Comparison of ENCODE assay signal across 16 cellular contexts in genomic region chr19:39831679-39832078, GRCh38. TPM values are rescaled to one million over a fixed set of nuclear protein-coding genes. Genes with fewer than 3 reads are reported as not detected.
DNase-seq lines count a peak whose midpoint lies in the region; ATAC-seq and TF ChIP-seq lines count a peak whose summit lies in the region.
"Had no signal": no experiment of that assay in that cellular context is flagged by ENCODE, and none has a peak within 500 bp of the region (broad histone marks: within the 10 kb centered on the region; RNA-seq: fewer than 3 reads in every experiment).

No MANE protein-coding gene starts in this region.

- no peak overlapping the region for H2AK5ac ChIP-seq in mesenchymal stem cell (ENCODE audit: low read length, severe bottlenecking)

- no peaks in the 10 kb centered on the region for H3K9me3 Mint-ChIP-seq in activated naive CD4-positive, alpha-beta T cell treated with anti-CD3 and anti-CD28 coated beads, Interleukin-2, amount 10 ng/mL, durations not matched to agents 7 days and 5 days
- no peaks in the 10 kb centered on the region for H3K9me3 Mint-ChIP-seq in activated CD8-positive, alpha-beta T cell treated with anti-CD3 and anti-CD28 coated beads for 36 hours
- H3K9me3 Mint-ChIP-seq in stimulated activated effector memory CD8-positive, alpha-beta T cell treated with anti-CD3 and anti-CD28 coated beads, Interleukin-12 subunit alpha, Interleukin-12 subunit beta, amount 100 ng/mL, for 72 hours: no peaks in the 10 kb centered on the region

- H2BK120ac ChIP-seq in mesenchymal stem cell (ENCODE audit: low read depth, low read length): no peak overlapping the region

- no peak overlapping the region for H3K14ac ChIP-seq in mesenchymal stem cell (ENCODE audit: low read length in 2 of 2)

- peak overlapping the region; percentile 74 for H3K4me3 Mint-ChIP-seq in activated naive CD4-positive, alpha-beta T cell treated with anti-CD3 and anti-CD28 coated beads, Interleukin-2, amount 10 ng/mL, durations not matched to agents 7 days and 5 days
- H3K4me3 Mint-ChIP-seq in activated CD8-positive, alpha-beta T cell treated with anti-CD3 and anti-CD28 coated beads for 36 hours: peak overlapping the region; percentile 4
- peak overlapping the region; percentile 77 for H3K4me3 Mint-ChIP-seq in stimulated activated effector memory CD8-positive, alpha-beta T cell treated with anti-CD3 and anti-CD28 coated beads, Interleukin-12 subunit alpha, Interleukin-12 subunit beta, amount 100 ng/mL, for 72 hours

- no peak overlapping the region for H4K8ac ChIP-seq in mesenchymal stem cell (ENCODE audit: low read length)

- CTCF ChIA-PET in activated naive CD4-positive, alpha-beta T cell treated with anti-CD3 and anti-CD28 coated beads, Interleukin-2, amount 10 ng/mL, durations not matched to agents 7 days and 5 days (lab: Charles Lee): no interaction called here
- CTCF ChIA-PET in activated CD8-positive, alpha-beta T cell treated with anti-CD3 and anti-CD28 coated beads for 36 hours (lab: Charles Lee): no interaction called here

- peak overlapping the region; percentile 71 for H3K4me2 ChIP-seq in mesenchymal stem cell (ENCODE audit: low read length, poor library complexity, severe bottlenecking)

- no peak overlapping the region for H3K4ac ChIP-seq in mesenchymal stem cell (ENCODE audit: low read depth in 1 of 2, low read length in 2 of 2)

- peaks cover 63 to 73% of the 10 kb centered on the region in 2 experiments for H3K36me3 ChIP-seq in mesenchymal stem cell (ENCODE audit: control insufficient read depth in 1 of 2, insufficient read depth in 2 of 2, low read depth in 1 of 2, low read length in 2 of 2)

- peaks cover 19% of the 10 kb centered on the region for H3K4me1 ChIP-seq in mesenchymal stem cell (ENCODE audit: control insufficient read depth, insufficient read depth, low read depth, low read length)

- no peak overlapping the region for H3K27ac Mint-ChIP-seq in activated naive CD4-positive, alpha-beta T cell treated with anti-CD3 and anti-CD28 coated beads, Interleukin-2, amount 10 ng/mL, durations not matched to agents 7 days and 5 days
- peak overlapping the region; percentile 82 for H3K27ac Mint-ChIP-seq in activated CD8-positive, alpha-beta T cell treated with anti-CD3 and anti-CD28 coated beads for 36 hours
- H3K27ac Mint-ChIP-seq in stimulated activated effector memory CD8-positive, alpha-beta T cell treated with anti-CD3 and anti-CD28 coated beads, Interleukin-12 subunit alpha, Interleukin-12 subunit beta, amount 100 ng/mL, for 72 hours: peak overlapping the region; percentile 90

- no peak overlapping the region for H4K91ac ChIP-seq in mesenchymal stem cell (ENCODE audit: low read length)

- no peak overlapping the region for H2BK5ac ChIP-seq in mesenchymal stem cell (ENCODE audit: low read depth, low read length, poor library complexity, severe bottlenecking)

- peak overlapping the region; percentile 98 for H3K9ac ChIP-seq in mesenchymal stem cell (ENCODE audit: low read length)

- H3K36me3 Mint-ChIP-seq in activated naive CD4-positive, alpha-beta T cell treated with anti-CD3 and anti-CD28 coated beads, Interleukin-2, amount 10 ng/mL, durations not matched to agents 7 days and 5 days: peaks cover 53% of the 10 kb centered on the region
- peaks cover 66% of the 10 kb centered on the region for H3K36me3 Mint-ChIP-seq in activated CD8-positive, alpha-beta T cell treated with anti-CD3 and anti-CD28 coated beads for 36 hours (ENCODE audit: low read depth)
- H3K36me3 Mint-ChIP-seq in stimulated activated effector memory CD8-positive, alpha-beta T cell treated with anti-CD3 and anti-CD28 coated beads, Interleukin-12 subunit alpha, Interleukin-12 subunit beta, amount 100 ng/mL, for 72 hours: peaks cover 82% of the 10 kb centered on the region

- 98% methylated on average over 16 of the region's 16 CpGs for WGBS in mesenchymal stem cell

- no peak for DNase-seq in activated naive CD4-positive, alpha-beta T cell treated with anti-CD3 and anti-CD28 coated beads, Interleukin-2, amount 10 ng/mL, durations not matched to agents 7 days and 5 days
- DNase-seq in activated naive CD4-positive, alpha-beta T cell treated with Interleukin-2 at 50 U/mL for 16 hours: no peak
- no peak for DNase-seq in activated CD8-positive, alpha-beta T cell treated with anti-CD3 and anti-CD28 coated beads for 36 hours
- no peak for DNase-seq in mesenchymal stem cell
- DNase-seq in stimulated activated effector memory CD8-positive, alpha-beta T cell treated with anti-CD3 and anti-CD28 coated beads, Interleukin-12 subunit alpha, Interleukin-12 subunit beta, amount 100 ng/mL, for 72 hours (ENCODE audit: low spot score in 2 of 2): no peak
- DNase-seq in 8988T: no peak
- DNase-seq in hippocampal formation (lab: John Stamatoyannopoulos, UW): no peak
- DNase-seq: activated gamma-delta T cell treated with Interleukin-2 at 50 U/mL for 16 hours; central memory CD4-positive, alpha-beta T cell; DMS79; lower lobe of right lung; MV-4-11; posterior cingulate gyrus had no signal

- intact Hi-C loops in activated CD8-positive, alpha-beta T cell treated with anti-CD3 and anti-CD28 coated beads for 36 hours (cut with micrococcal nuclease): no loop called here

- H3K4me3 ChIP-seq in mesenchymal stem cell (ENCODE audit: insufficient read depth in 1 of 2, low read depth in 1 of 2, low read length in 2 of 2): peak overlapping the region in 1 of 2 experiments; percentile 96

- no peak for TF ChIP-seq CTCF in activated CD8-positive, alpha-beta T cell treated with anti-CD3 and anti-CD28 coated beads for 36 hours (IDR thresholded peaks at IDR 0.05)

- H3K4me1 Mint-ChIP-seq in activated naive CD4-positive, alpha-beta T cell treated with anti-CD3 and anti-CD28 coated beads, Interleukin-2, amount 10 ng/mL, durations not matched to agents 7 days and 5 days: peaks cover 39% of the 10 kb centered on the region
- H3K4me1 Mint-ChIP-seq in activated CD8-positive, alpha-beta T cell treated with anti-CD3 and anti-CD28 coated beads for 36 hours (ENCODE audit: low read depth): peaks cover 32% of the 10 kb centered on the region
- peaks cover 47% of the 10 kb centered on the region for H3K4me1 Mint-ChIP-seq in stimulated activated effector memory CD8-positive, alpha-beta T cell treated with anti-CD3 and anti-CD28 coated beads, Interleukin-12 subunit alpha, Interleukin-12 subunit beta, amount 100 ng/mL, for 72 hours

- H3K18ac ChIP-seq in mesenchymal stem cell (ENCODE audit: low read depth in 1 of 2, low read length in 2 of 2): no peak overlapping the region

- no peaks in the 10 kb centered on the region for H3K27me3 Mint-ChIP-seq in activated naive CD4-positive, alpha-beta T cell treated with anti-CD3 and anti-CD28 coated beads, Interleukin-2, amount 10 ng/mL, durations not matched to agents 7 days and 5 days
- H3K27me3 Mint-ChIP-seq in activated CD8-positive, alpha-beta T cell treated with anti-CD3 and anti-CD28 coated beads for 36 hours: no peaks in the 10 kb centered on the region

- H3K79me1 ChIP-seq in mesenchymal stem cell (replicated peaks; ENCODE audit: low read length, poor library complexity, severe bottlenecking): peaks cover 36% of the 10 kb centered on the region

- no peak overlapping the region for H2BK15ac ChIP-seq in mesenchymal stem cell (ENCODE audit: low read depth, poor library complexity, severe bottlenecking)

- H3K27me3 ChIP-seq in mesenchymal stem cell (ENCODE audit: control insufficient read depth in 1 of 2, insufficient read depth in 1 of 2, low read length in 2 of 2): no peaks in the 10 kb centered on the region

- no peak overlapping the region for H2BK12ac ChIP-seq in mesenchymal stem cell (ENCODE audit: low read length in 2 of 2)

- H3K27ac ChIP-seq in mesenchymal stem cell (ENCODE audit: low read length, poor library complexity, severe bottlenecking): no peak overlapping the region
- H3K27ac ChIP-seq: lower lobe of right lung had no signal

- H3K23ac ChIP-seq in mesenchymal stem cell (ENCODE audit: low read length in 2 of 2): no peak overlapping the region

- no peaks in the 10 kb centered on the region for H3K9me3 ChIP-seq in mesenchymal stem cell (ENCODE audit: control insufficient read depth, low read length)
- H3K9me3 ChIP-seq: lower lobe of right lung had no signal

- no peak for ATAC-seq in activated CD8-positive, alpha-beta T cell treated with anti-CD3 and anti-CD28 coated beads for 36 hours
- no peak for ATAC-seq in stimulated activated effector memory CD8-positive, alpha-beta T cell treated with anti-CD3 and anti-CD28 coated beads, Interleukin-12 subunit alpha, Interleukin-12 subunit beta, amount 100 ng/mL, for 72 hours
- no peak for ATAC-seq in activated CD4-positive, CD25-positive, alpha-beta regulatory T cell treated with anti-CD3 and anti-CD28 coated beads, Interleukin-2, amount 50 U/mL, for 24 hours
- ATAC-seq: lower lobe of right lung had no signal

- POLR2A ChIA-PET in activated CD8-positive, alpha-beta T cell treated with anti-CD3 and anti-CD28 coated beads for 36 hours (lab: Charles Lee): no interaction called here

- H2AFZ ChIP-seq in mesenchymal stem cell (ENCODE audit: low read depth, low read length): no peak overlapping the region

RNA-seq across cellular contexts. Expression of gene DYRK1B, which starts 2.3 kb away (rescaled TPM):
- 1 to 10 TPM; 5.4 to 7.0 TPM for total RNA-seq in activated CD8-positive, alpha-beta T cell treated with anti-CD3 and anti-CD28 coated beads for 36 hours
- 27.9 TPM for polyA plus RNA-seq in mesenchymal stem cell (2013, experiment 1 of 2)
- 27.0 TPM for polyA plus RNA-seq in mesenchymal stem cell (2013, experiment 2 of 2)

RNA-seq across cellular contexts. Expression of gene FBL, which starts 14.5 kb away (rescaled TPM):
- 100 to 1,000 TPM; 901 to 905 TPM for total RNA-seq in activated CD8-positive, alpha-beta T cell treated with anti-CD3 and anti-CD28 coated beads for 36 hours
- polyA plus RNA-seq in mesenchymal stem cell (2013, experiment 1 of 2): 147 TPM
- 134 TPM for polyA plus RNA-seq in mesenchymal stem cell (2013, experiment 2 of 2)

RNA-seq across cellular contexts. Expression of gene LEUTX, which starts 53.0 kb away (rescaled TPM):
- not detected for total RNA-seq in activated CD8-positive, alpha-beta T cell treated with anti-CD3 and anti-CD28 coated beads for 36 hours
- not detected for polyA plus RNA-seq in mesenchymal stem cell (2013, experiment 1 of 2)
- polyA plus RNA-seq in mesenchymal stem cell (2013, experiment 2 of 2): not detected
- total RNA-seq: lower lobe of right lung, SK-MEL-5, ureter had no signal

Comparison
In these comparisons a context has a peak if more than half of its experiments do, and no peak if none do; other contexts are left out.
1. H3K4me3 Mint-ChIP-seq: peak in every context shown above with its lines; median percentile 77 in stimulated activated effector memory CD8-positive, alpha-beta T cell treated with anti-CD3 and anti-CD28 coated beads, Interleukin-12 subunit alpha, Interleukin-12 subunit beta, amount 100 ng/mL, for 72 hours; 74 in activated naive CD4-positive, alpha-beta T cell treated with anti-CD3 and anti-CD28 coated beads, Interleukin-2, amount 10 ng/mL, durations not matched to agents 7 days and 5 days; 4 in activated CD8-positive, alpha-beta T cell treated with anti-CD3 and anti-CD28 coated beads for 36 hours.